Comparison of ENCODE assay signal across 8 cellular contexts in genomic region chr16:58487566-58488351, GRCh38. TPM values are rescaled to one million over a fixed set of nuclear protein-coding genes. Genes with fewer than 3 reads are reported as not detected.
DNase-seq lines count a peak whose midpoint lies in the region; ATAC-seq, FAIRE-seq and TF ChIP-seq lines count a peak whose summit lies in the region.

No MANE protein-coding gene starts in this region.

- H3K36me3 ChIP-seq in DND-41 (ENCODE audit: insufficient read depth, low read length), result no peaks in the 10 kb centered on the region
- no peaks in the 10 kb centered on the region for H3K36me3 ChIP-seq in WERI-Rb-1
- H3K36me3 ChIP-seq in keratinocyte (ENCODE audit: control insufficient read depth in 2 of 2, extremely low read depth in 1 of 2, insufficient read depth in 2 of 2, low read length in 2 of 2), result no peaks in the 10 kb centered on the region

- H2AFZ ChIP-seq in DND-41 (ENCODE audit: low read depth, low read length), result peak overlapping the region; percentile 79
- H2AFZ ChIP-seq in keratinocyte (ENCODE audit: control insufficient read depth, low read length), result no peak overlapping the region

- H4K20me1 ChIP-seq in DND-41 (ENCODE audit: insufficient read depth, low read length) (no peaks in the 10 kb centered on the region), keratinocyte (ENCODE audit: control insufficient read depth, extremely low read depth, insufficient read depth, low read length) (no peaks in the 10 kb centered on the region)

- no peaks in the 10 kb centered on the region for H3K4me1 Mint-ChIP-seq in MCF 10A (ENCODE audit: insufficient read depth, unreplicated experiment)

- peak; percentile 60 for FAIRE-seq in keratinocyte (lab: Jason Lieb, UNC)

- no TSS peak for BruUV-seq in MCF 10A (replicated peaks; lab: Mats Ljungman, UMichigan)

- intact Hi-C loops in MCF 10A (cut with micrococcal nuclease), result loop anchor here (1.0 to 5.0 kb wide), 3 partner anchors 142 to 465 kb away; no protein-coding TSS in a partner anchor

- no peak overlapping the region for H3K4me3 ChIP-seq in DND-41 (ENCODE audit: low read depth in 1 of 2, low read length in 2 of 2)
- H3K4me3 ChIP-seq in WERI-Rb-1 (ENCODE audit: low read depth, low read length), result no peak overlapping the region
- no peak overlapping the region for H3K4me3 ChIP-seq in keratinocyte (ENCODE audit: control insufficient read depth in 2 of 3, extremely low read depth in 1 of 3, insufficient read depth in 2 of 3, low read depth in 1 of 3, low read length in 3 of 3)

- H3K79me2 ChIP-seq in DND-41 (ENCODE audit: insufficient read depth, low read length) (no peaks in the 10 kb centered on the region), keratinocyte (ENCODE audit: control insufficient read depth, insufficient read depth, low read length) (no peaks in the 10 kb centered on the region)

- H3K4me3 Mint-ChIP-seq in MCF 10A (ENCODE audit: unreplicated experiment), result no peak overlapping the region

- H3K27me3 ChIP-seq in DND-41 (ENCODE audit: insufficient read depth, low read length, poor library complexity) (no peaks in the 10 kb centered on the region), WERI-Rb-1 (ENCODE audit: insufficient read depth, low read depth, severe bottlenecking) (no peaks in the 10 kb centered on the region), keratinocyte (ENCODE audit: control insufficient read depth, extremely low read depth, insufficient read depth, low read length) (no peaks in the 10 kb centered on the region)

- TF ChIP-seq CTCF in DND-41 (IDR thresholded peaks at IDR 0.05; ENCODE audit: borderline replicate concordance, extremely low read depth, low read length, poor library complexity, severe bottlenecking) (peak; percentile 95), WERI-Rb-1 (IDR thresholded peaks at IDR 0.05; ENCODE audit: low read depth, low read length) (peak; percentile 96), MCF 10A (IDR thresholded peaks at IDR 0.05; ENCODE audit: unreplicated experiment) (peak; percentile 89), keratinocyte (optimal IDR thresholded peaks at IDR 0.05 in 1 of 3, IDR thresholded peaks at IDR 0.05 in 1 of 3, conservative IDR thresholded peaks at IDR 0.05 in 1 of 3; ENCODE audit: extremely low read depth in 1 of 3, insufficient read depth in 2 of 3, low read length in 3 of 3) (peak; percentile 69 to 96 (median 96))

- H3K9me3 ChIP-seq in DND-41 (ENCODE audit: insufficient read depth, low read length, severe bottlenecking) (no peaks in the 10 kb centered on the region), WERI-Rb-1 (ENCODE audit: severe bottlenecking) (no peaks in the 10 kb centered on the region), keratinocyte (ENCODE audit: control insufficient read depth, low read depth, low read length) (no peaks in the 10 kb centered on the region)

- H3K4me2 ChIP-seq in DND-41 (ENCODE audit: insufficient read depth, low read length) (peak overlapping the region; percentile 62), keratinocyte (ENCODE audit: control insufficient read depth, extremely low read depth, insufficient read depth, low read depth, low read length) (no peak overlapping the region)

- H3K27ac Mint-ChIP-seq in MCF 10A (ENCODE audit: low read depth, unreplicated experiment), result no peak overlapping the region

- peak; percentile 80 for DNase-seq in DND-41
- peak; percentile 92 for DNase-seq in HEK293T (ENCODE audit: extremely low spot score)
- DNase-seq in NCI-H2081 (lab: John Stamatoyannopoulos, UW), result peak; percentile 59 to 72
- DNase-seq in WERI-Rb-1, result peak; percentile 89
- peak; percentile 77 for DNase-seq in MCF 10A (ENCODE audit: unreplicated experiment)
- no peak for DNase-seq in keratinocyte (ENCODE audit: low read depth, low spot score)
- peak; percentile 82 for DNase-seq in stimulated activated CD4-positive, alpha-beta T cell treated with anti-CD3 and anti-CD28 coated beads, Interleukin-15, amount 100 ng/mL, for 24 hours

- CTCF ChIA-PET in HEK293T (lab: Yijun Ruan, JAX) (interaction anchor here (0.6 to 3.5 kb wide), 14 partner anchors 12 to 298 kb away, joined by 3 to 43 read pairs (median 3); partner anchors contain the start of gene NDRG4), MCF 10A (lab: Yijun Ruan, JAX) (interaction anchor here (0.6 to 7.4 kb wide), 33 partner anchors 8 to 464 kb away, joined by 3 to 170 read pairs (median 4); partner anchors contain the start of gene NDRG4)

- H3K4me1 ChIP-seq in DND-41 (ENCODE audit: insufficient read depth, low read length) (peaks cover 12% of the 10 kb centered on the region), keratinocyte (ENCODE audit: control insufficient read depth, extremely low read depth, insufficient read depth, low read length) (no peaks in the 10 kb centered on the region)

- H3K9ac ChIP-seq in DND-41 (ENCODE audit: low read depth, low read length) (no peak overlapping the region), keratinocyte (ENCODE audit: control insufficient read depth, extremely low read depth, insufficient read depth, low read length) (no peak overlapping the region)

- dilution Hi-C loops in keratinocyte (cut with MboI; ENCODE audit: extremely low pct_ligation_motif_present, low sequenced_read_pairs), result no loop called here

- no peaks in the 10 kb centered on the region for H3K9me1 ChIP-seq in keratinocyte (ENCODE audit: control insufficient read depth, extremely low read depth, insufficient read depth, low read length)

- ATAC-seq in DND-41 (ENCODE audit: insufficient read depth, low read depth) (peak; percentile 92), HG03439 (IDR thresholded peaks at IDR 0.05; ENCODE audit: unreplicated experiment) (no peak)

- H3K27ac ChIP-seq in DND-41 (ENCODE audit: low read length) (no peak overlapping the region), WERI-Rb-1 (no peak overlapping the region), keratinocyte (ENCODE audit: control insufficient read depth, insufficient read depth, low read length) (no peak overlapping the region)

- no peaks in the 10 kb centered on the region for H3K36me3 Mint-ChIP-seq in MCF 10A (ENCODE audit: insufficient read depth, unreplicated experiment)

- H3K9me3 Mint-ChIP-seq in MCF 10A (ENCODE audit: unreplicated experiment), result no peaks in the 10 kb centered on the region

- POLR2A ChIA-PET in HEK293T (lab: Yijun Ruan, JAX) (interaction anchor here (0.9 to 1.5 kb wide), 2 partner anchors 95 to 151 kb away, joined by 4 to 5 read pairs; partner anchors contain the start of gene GINS3), MCF 10A (lab: Yijun Ruan, JAX) (interaction anchor here (0.6 to 3.0 kb wide), 4 partner anchors 14 to 159 kb away, joined by 3 to 25 read pairs (median 3); no protein-coding TSS in a partner anchor)

- no peaks in the 10 kb centered on the region for H3K27me3 Mint-ChIP-seq in MCF 10A (ENCODE audit: insufficient read depth, unreplicated experiment)

TF ChIP-seq in HEK293T, 16 proteins besides CTCF, POLR2A, EP300 and RAD21:
- TF ChIP-seq LEF1 (IDR thresholded peaks at IDR 0.05; ENCODE audit: borderline replicate concordance), result no peak
- peak; percentile 12; the same call in 1 of the 2 replicates for TF ChIP-seq L3MBTL2 (conservative IDR thresholded peaks at IDR 0.05)

RNA-seq across cellular contexts. Expression of gene NDRG4, which starts 12.2 kb away (rescaled TPM):
- not detected in 2 replicates for total RNA-seq in MCF 10A (2022)
- 1.1 to 4.3 TPM (median 1.3 TPM) in 3 replicates for polyA plus RNA-seq in keratinocyte
- 2.3 TPM for polyA plus RNA-seq in keratinocyte (2011; ENCODE audit: low read depth)
- polyA plus RNA-seq in keratinocyte (2011; cell fraction: cytosol; rRNA removed), result 1.5 and 1.6 TPM in 2 replicates
- polyA plus RNA-seq in keratinocyte (2011; cell fraction: nucleus; rRNA removed), result 3.2 and 4.1 TPM in 2 replicates
- polyA plus RNA-seq in keratinocyte (2012; ENCODE audit: low replicate concordance), result 2.1 and 8.3 TPM in 2 replicates
- 3.8 to 9.7 TPM (median 8.7 TPM) in 3 replicates for polyA minus RNA-seq in keratinocyte
- 1.5 TPM for polyA minus RNA-seq in keratinocyte (2011; cell fraction: cytosol; rRNA and poly(A)+ RNA removed)
- polyA minus RNA-seq in keratinocyte (2011; cell fraction: nucleus; rRNA and poly(A)+ RNA removed), result 2.2 and 4.4 TPM in 2 replicates

RNA-seq across cellular contexts. Expression of gene SETD6, which starts 27.6 kb away (rescaled TPM):
- 18.4 and 19.5 TPM in 2 replicates for total RNA-seq in MCF 10A (2022)
- 9.6 to 13.5 TPM (median 10.3 TPM) in 3 replicates for polyA plus RNA-seq in keratinocyte
- 5.0 TPM for polyA plus RNA-seq in keratinocyte (2011; ENCODE audit: low read depth)
- polyA plus RNA-seq in keratinocyte (2011; cell fraction: cytosol; rRNA removed), result 5.4 TPM in 2 replicates
- 25.7 and 28.0 TPM in 2 replicates for polyA plus RNA-seq in keratinocyte (2011; cell fraction: nucleus; rRNA removed)
- polyA plus RNA-seq in keratinocyte (2012; ENCODE audit: low replicate concordance), result 10.0 and 14.4 TPM in 2 replicates
- polyA minus RNA-seq in keratinocyte, result 2.8 to 9.2 TPM (median 4.3 TPM) in 3 replicates
- polyA minus RNA-seq in keratinocyte (2011; cell fraction: cytosol; rRNA and poly(A)+ RNA removed), result 11.5 TPM
- polyA minus RNA-seq in keratinocyte (2011; cell fraction: nucleus; rRNA and poly(A)+ RNA removed), result 5.0 and 5.1 TPM in 2 replicates
